ENCODE assay signal across 5 cellular contexts in the genomic region with DNA sequence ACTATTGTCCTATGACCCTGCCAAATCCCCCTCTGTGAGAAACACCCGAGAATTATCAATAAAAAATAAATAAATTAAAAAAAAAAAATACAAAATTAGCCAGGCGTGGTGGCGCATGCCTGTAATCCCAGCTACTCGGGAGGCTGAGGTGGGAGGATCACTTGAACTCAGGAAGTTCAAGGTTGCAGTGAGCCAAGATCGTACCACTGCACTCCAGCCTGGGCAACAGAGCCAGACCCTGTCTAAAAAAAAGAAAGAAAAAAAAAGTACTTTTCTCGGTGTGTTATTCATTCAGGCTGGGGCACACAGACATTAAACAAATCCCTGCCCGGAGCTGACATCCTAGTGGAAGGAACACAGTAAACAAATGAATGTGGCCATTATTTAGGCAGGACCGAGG. TPM values are rescaled to one million over a fixed set of nuclear protein-coding genes. Genes with fewer than 3 reads are reported as not detected.
"Had no signal": no experiment of that assay in that cellular context is flagged by ENCODE, and none has a peak within 500 bp of the region (broad histone marks: within the 10 kb centered on the region; RNA-seq: fewer than 3 reads in every experiment).

No MANE protein-coding gene starts in this region.

RNA-seq across cellular contexts. Expression of a gene that starts 9.1 kb away (rescaled TPM):
- total RNA-seq: left ventricle myocardium inferior, liver, lung microvascular endothelial cell, mesenteric fat pad had no signal
- polyA plus RNA-seq: immature natural killer cell had no signal
